Comparison of ENCODE assay signal across 8 cellular contexts in genomic region chr3:9422712-9423424, GRCh38. TPM values are rescaled to one million over a fixed set of nuclear protein-coding genes. Genes with fewer than 3 reads are reported as not detected.
A peak's percentile ranks its signal among the peaks of the same experiment; 100 is the strongest.
DNase-seq lines count a peak whose midpoint lies in the region; ATAC-seq and TF ChIP-seq lines count a peak whose summit lies in the region.

No MANE protein-coding gene starts in this region.

- peaks cover 42% of the 10 kb centered on the region for H3K36me3 Mint-ChIP-seq in activated T-helper 2 cell treated with anti-CD3 and anti-CD28 coated beads, Interferon-gamma antibody, Interleukin-2, Interleukin-4, amounts not matched to agents 10 μg/mL and 5 μg/mL and 100 μg/mL, durations not matched to agents 14 hours and 24 hours and 36 hours (ENCODE audit: low read depth)

- TF ChIP-seq CTCF in foreskin fibroblast (IDR thresholded peaks at IDR 0.05; ENCODE audit: low read depth, low read length) (peak; percentile 52), neural cell (IDR thresholded peaks at IDR 0.05; ENCODE audit: poor library complexity, severe bottlenecking) (peak; percentile 76)

- intact Hi-C loops in activated T-helper 2 cell treated with anti-CD3 and anti-CD28 coated beads, Interferon-gamma antibody, Interleukin-2, Interleukin-4, amounts not matched to agents 10 μg/mL and 5 μg/mL and 100 μg/mL, durations not matched to agents 14 hours and 24 hours and 36 hours (cut with micrococcal nuclease) = loop anchor here (1.0 kb wide), 1 partner anchor 70 kb away; no protein-coding TSS in a partner anchor

- H3K79me2 ChIP-seq in neural cell (replicated peaks; ENCODE audit: insufficient read depth, low read length) = peaks cover 83% of the 10 kb centered on the region

- H3K4me1 Mint-ChIP-seq in activated T-helper 2 cell treated with anti-CD3 and anti-CD28 coated beads, Interferon-gamma antibody, Interleukin-2, Interleukin-4, amounts not matched to agents 10 μg/mL and 5 μg/mL and 100 μg/mL, durations not matched to agents 14 hours and 24 hours and 36 hours (ENCODE audit: low read depth) = peaks cover 35% of the 10 kb centered on the region

- peaks cover 100% of the 10 kb centered on the region for H4K20me1 ChIP-seq in BLaER1
- H4K20me1 ChIP-seq in neural cell (ENCODE audit: insufficient read depth) = no peaks in the 10 kb centered on the region

- peak overlapping the region; percentile 41; the same call in 1 of the 2 replicates for H3K4me2 ChIP-seq in BLaER1
- H3K4me2 ChIP-seq in neural cell (ENCODE audit: low read length) = peak overlapping the region; percentile 4

- no peak overlapping the region for H3K4me3 Mint-ChIP-seq in activated T-helper 2 cell treated with anti-CD3 and anti-CD28 coated beads, Interferon-gamma antibody, Interleukin-2, Interleukin-4, amounts not matched to agents 10 μg/mL and 5 μg/mL and 100 μg/mL, durations not matched to agents 14 hours and 24 hours and 36 hours (ENCODE audit: low read depth)

- H3K4me1 ChIP-seq in BLaER1 = peaks cover 25% of the 10 kb centered on the region

- H3K4me3 ChIP-seq in BLaER1 = no peak overlapping the region
- H3K4me3 ChIP-seq in foreskin fibroblast (ENCODE audit: low read depth in 1 of 2, low read length in 2 of 2) = peak overlapping the region; percentile 10 to 40
- peak overlapping the region; percentile 20 for H3K4me3 ChIP-seq in neural cell (ENCODE audit: low read length)

- no peaks in the 10 kb centered on the region for H3K9me3 Mint-ChIP-seq in activated T-helper 2 cell treated with anti-CD3 and anti-CD28 coated beads, Interferon-gamma antibody, Interleukin-2, Interleukin-4, amounts not matched to agents 10 μg/mL and 5 μg/mL and 100 μg/mL, durations not matched to agents 14 hours and 24 hours and 36 hours

- TF ChIP-seq EP300 in neural cell (conservative IDR thresholded peaks at IDR 0.05; ENCODE audit: poor library complexity, severe bottlenecking) = no peak

- H3K9me2 ChIP-seq in neural cell (ENCODE audit: insufficient read depth, low read length) = no peaks in the 10 kb centered on the region

- H3K9ac ChIP-seq in BLaER1 (peak overlapping the region; percentile 49; the same call in 1 of the 2 replicates), neural cell (ENCODE audit: low read length) (peak overlapping the region; percentile 10)

- no peaks in the 10 kb centered on the region for H3F3A ChIP-seq in neural cell (ENCODE audit: insufficient read depth, low read length, poor library complexity, severe bottlenecking)

- peak overlapping the region; percentile 72 for H3K27ac Mint-ChIP-seq in activated T-helper 2 cell treated with anti-CD3 and anti-CD28 coated beads, Interferon-gamma antibody, Interleukin-2, Interleukin-4, amounts not matched to agents 10 μg/mL and 5 μg/mL and 100 μg/mL, durations not matched to agents 14 hours and 24 hours and 36 hours

- no peaks in the 10 kb centered on the region for H3K27me3 Mint-ChIP-seq in activated T-helper 2 cell treated with anti-CD3 and anti-CD28 coated beads, Interferon-gamma antibody, Interleukin-2, Interleukin-4, amounts not matched to agents 10 μg/mL and 5 μg/mL and 100 μg/mL, durations not matched to agents 14 hours and 24 hours and 36 hours (ENCODE audit: low read depth)

- DNase-seq in H4 (ENCODE audit: low spot score) (peak; percentile 93), NCI-H345 (lab: John Stamatoyannopoulos, UW) (peak; percentile 92), foreskin fibroblast (peak; percentile 95 to 98)
- no peak for DNase-seq in activated T-helper 2 cell treated with anti-CD3 and anti-CD28 coated beads, Interferon-gamma antibody, Interleukin-2, Interleukin-4, amounts not matched to agents 10 μg/mL and 5 μg/mL and 100 μg/mL, durations not matched to agents 14 hours and 24 hours and 36 hours (ENCODE audit: low spot score)

- H3K9me3 ChIP-seq in BLaER1 (no peaks in the 10 kb centered on the region), neural cell (ENCODE audit: low read length) (no peaks in the 10 kb centered on the region)

- H3K27me3 ChIP-seq in BLaER1 (no peaks in the 10 kb centered on the region), neural cell (ENCODE audit: insufficient read depth, low read depth, low read length) (no peaks in the 10 kb centered on the region)

- no peak for ATAC-seq in HG03571 (IDR thresholded peaks at IDR 0.05; ENCODE audit: unreplicated experiment)
- ATAC-seq in HG03280 (IDR thresholded peaks at IDR 0.05; ENCODE audit: unreplicated experiment) = no peak

- H3K36me3 ChIP-seq in BLaER1 (peaks cover 53% of the 10 kb centered on the region), neural cell (ENCODE audit: insufficient read depth, low read length) (peaks cover under 1% of the 10 kb centered on the region)

- peak; percentile 78 for TF ChIP-seq RAD21 in neural cell (conservative IDR thresholded peaks at IDR 0.05)

- H3K27ac ChIP-seq in BLaER1 (peak overlapping the region; percentile 58), neural cell (ENCODE audit: low read length) (peak overlapping the region; percentile 58)

- no peak overlapping the region for H2AFZ ChIP-seq in neural cell (ENCODE audit: low read depth, low read length)

TF ChIP-seq in neural cell, 6 proteins besides CTCF, POLR2A, EP300 and RAD21:
- TF ChIP-seq SMC3 (conservative IDR thresholded peaks at IDR 0.05; ENCODE audit: poor library complexity) (peak; percentile 77), REST (IDR thresholded peaks at IDR 0.05; ENCODE audit: borderline replicate concordance) (peak; percentile 31), EZH2 (IDR thresholded peaks at IDR 0.05; ENCODE audit: borderline replicate concordance, insufficient read depth, low read length, poor library complexity, severe bottlenecking) (no peak), MXI1 (conservative IDR thresholded peaks at IDR 0.05; ENCODE audit: poor library complexity, severe bottlenecking) (no peak), POLR2AphosphoS5 (IDR thresholded peaks at IDR 0.05) (peak; percentile 18)

RNA-seq across cellular contexts. Expression of gene SETD5, which starts 25.5 kb away (rescaled TPM):
- total RNA-seq in H4 (2014; rRNA removed; shearing (Covaris generic)) = 36.3 and 43.1 TPM in 2 replicates
- 146 and 148 TPM in 2 replicates for total RNA-seq in activated T-helper 2 cell treated with anti-CD3 and anti-CD28 coated beads, Interferon-gamma antibody, Interleukin-2, Interleukin-4, amounts not matched to agents 10 μg/mL and 5 μg/mL and 100 μg/mL, durations not matched to agents 14 hours and 24 hours and 36 hours
- polyA plus RNA-seq in neural cell = 33.6 and 38.0 TPM in 2 replicates
- 69.1 and 122 TPM in 2 replicates for polyA minus RNA-seq in neural cell
